16 cellular contexts compared by ENCODE assay signal in genomic region chr14:75001261-75001660, GRCh38.
"Had no signal": no experiment of that assay in that cellular context is flagged by ENCODE, and none has a peak within 500 bp of the region (broad histone marks: within the 10 kb centered on the region; RNA-seq: fewer than 3 reads in every experiment).

No MANE protein-coding gene starts in this region.

- ATAC-seq: activated CD4-positive, CD25-positive, alpha-beta regulatory T cell treated with anti-CD3 and anti-CD28 coated beads, Interleukin-2, amount 50 U/mL, for 24 hours; activated CD8-positive, alpha-beta T cell treated with anti-CD3 and anti-CD28 coated beads, Interleukin-2, amount 10 ng/mL, durations not matched to agents 7 days and 5 days; activated T-cell treated with anti-CD3 and anti-CD28 coated beads, Interleukin-2, amount 50 U/mL, for 4 hours; foreskin keratinocyte; right lobe of liver had no signal

- DNase-seq: activated CD4-positive, alpha-beta T cell treated with anti-CD3 and anti-CD28 coated beads, Interleukin-2, amount 10 ng/mL, durations not matched to agents 7 days and 5 days; activated CD8-positive, alpha-beta T cell treated with anti-CD3 and anti-CD28 coated beads, Interleukin-2, amount 10 ng/mL, durations not matched to agents 7 days and 5 days; activated gamma-delta T cell; activated T-cell treated with anti-CD3 and anti-CD28 coated beads, Interleukin-2, amount 50 U/mL, for 4 hours; dorsolateral prefrontal cortex; foreskin keratinocyte; right lobe of liver; stimulated activated CD4-positive, alpha-beta T cell treated with anti-CD3 and anti-CD28 coated beads, Interleukin-4, amount 100 ng/mL, for 1 hour; stomach; trophoblast cell had no signal

- H3K27ac ChIP-seq: foreskin keratinocyte had no signal

- H3K9me3 ChIP-seq: neutrophil, right lobe of liver, stomach had no signal

- H3K27me3 Mint-ChIP-seq: activated naive CD8-positive, alpha-beta T cell had no signal

- H3K27me3 ChIP-seq: cardiac muscle cell, dorsolateral prefrontal cortex, foreskin keratinocyte, hepatocyte, neutrophil, right lobe of liver, stomach had no signal

- H3K9me3 Mint-ChIP-seq: activated T-cell treated with anti-CD3 and anti-CD28 coated beads, Interleukin-2, amount 50 U/mL, for 4 hours had no signal

- H3K4me3 ChIP-seq: hepatocyte, lung, right lobe of liver had no signal
